8 cellular contexts compared by ENCODE assay signal in genomic region chr2:64750817-64751285, GRCh38.
A peak's percentile ranks its signal among the peaks of the same experiment; 100 is the strongest.
DNase-seq lines count a peak whose midpoint lies in the region; ATAC-seq lines count a peak whose summit lies in the region.

No MANE protein-coding gene starts in this region.

- H3K9me3 ChIP-seq in BLaER1 treated with 17β-estradiol and CSF1 and Interleukin-3, amounts not matched to agents 10 nM and 100 nM (replicated peaks in 1 of 11): peaks cover 1 to 7% (median 2%) of the 10 kb centered on the region in 11 experiments

- H3K27me3 ChIP-seq in BLaER1 treated with 17β-estradiol and CSF1 and Interleukin-3, amounts not matched to agents 10 nM and 100 nM: peaks cover 0 to 37% (median 27%) of the 10 kb centered on the region in 11 experiments; a peak in 20 of 22 replicates
- H3K27me3 ChIP-seq in mesendoderm (ENCODE audit: insufficient read depth, low read length, poor library complexity): no peaks in the 10 kb centered on the region

- intact Hi-C loops in activated CD4-positive, alpha-beta memory T cell treated with anti-CD3 and anti-CD28 coated beads for 36 hours (cut with micrococcal nuclease): loop anchor here (1.0 to 5.0 kb wide), 12 partner anchors 16 to 379 kb away; partner anchors contain the start of genes AFTPH, CEP68, RAB1A and SERTAD2

- no peak overlapping the region for H2AK5ac ChIP-seq in mesendoderm (ENCODE audit: low read length)

- H2BK120ac ChIP-seq in mesendoderm (ENCODE audit: low read depth, low read length): no peak overlapping the region

- no CpG with 5 or more reads among the region's 43 CpGs for WGBS in mesendoderm (ENCODE audit: extremely low coverage, insufficient coverage, low lambda C conversion rate)

- H3K27me3 Mint-ChIP-seq in activated CD4-positive, alpha-beta memory T cell treated with anti-CD3 and anti-CD28 coated beads for 36 hours: no peaks in the 10 kb centered on the region

- peak overlapping the region; percentile 33 for H3K18ac ChIP-seq in mesendoderm (ENCODE audit: low read length)

- H3K4me3 ChIP-seq in BLaER1 treated with 17β-estradiol and CSF1 and Interleukin-3, amounts not matched to agents 10 nM and 100 nM: peak overlapping the region; percentile 72 to 85 (median 81)
- H3K4me3 ChIP-seq in mesendoderm (ENCODE audit: low read length): peak overlapping the region; percentile 88

- peak overlapping the region; percentile 95 for H3K4me3 Mint-ChIP-seq in activated CD4-positive, alpha-beta memory T cell treated with anti-CD3 and anti-CD28 coated beads for 36 hours

- no peak overlapping the region for H3K23ac ChIP-seq in mesendoderm (ENCODE audit: low read length)

- POLR2A ChIA-PET in activated CD4-positive, alpha-beta memory T cell treated with anti-CD3 and anti-CD28 coated beads for 36 hours (lab: Charles Lee): interaction anchor here (0.6 to 4.7 kb wide), 14 partner anchors 9 to 227 kb away, joined by 3 to 42 read pairs (median 4); partner anchors contain the start of genes AFTPH and SERTAD2

- peak overlapping the region; percentile 70 for H2BK5ac ChIP-seq in mesendoderm (ENCODE audit: low read length)

- H4K5ac ChIP-seq in mesendoderm (ENCODE audit: low read length): no peak overlapping the region

- CTCF ChIA-PET in activated CD4-positive, alpha-beta memory T cell treated with anti-CD3 and anti-CD28 coated beads for 36 hours (lab: Charles Lee): interaction anchor here (0.7 to 2.8 kb wide), 16 partner anchors 10 to 306 kb away, joined by 3 to 30 read pairs (median 4); partner anchors contain the start of gene SERTAD2

- peak overlapping the region; percentile 80 to 97 (median 86) for H3K4me2 ChIP-seq in BLaER1 treated with 17β-estradiol and CSF1 and Interleukin-3, amounts not matched to agents 10 nM and 100 nM
- peak overlapping the region; percentile 32 for H3K4me2 ChIP-seq in mesendoderm (ENCODE audit: low read length)

- no peaks in the 10 kb centered on the region for H3K79me2 ChIP-seq in mesendoderm (ENCODE audit: control insufficient read depth, insufficient read depth, low read length)

- H3K4me1 ChIP-seq in BLaER1 treated with 17β-estradiol and CSF1 and Interleukin-3, amounts not matched to agents 10 nM and 100 nM: peaks cover 11 to 27% (median 14%) of the 10 kb centered on the region in 10 experiments
- H3K4me1 ChIP-seq in mesendoderm (ENCODE audit: control insufficient read depth, low read depth, low read length): no peaks in the 10 kb centered on the region

- H3K36me3 ChIP-seq in BLaER1 treated with 17β-estradiol and CSF1 and Interleukin-3, amounts not matched to agents 10 nM and 100 nM: no peaks in the 10 kb centered on the region
- no peaks in the 10 kb centered on the region for H3K36me3 ChIP-seq in mesendoderm (ENCODE audit: control insufficient read depth, insufficient read depth, low read length)

- no peak overlapping the region for H4K8ac ChIP-seq in mesendoderm (ENCODE audit: low read depth, low read length)

- peaks cover 22% of the 10 kb centered on the region for H3K4me1 Mint-ChIP-seq in activated CD4-positive, alpha-beta memory T cell treated with anti-CD3 and anti-CD28 coated beads for 36 hours (ENCODE audit: low read depth)

- H3K79me1 ChIP-seq in mesendoderm (ENCODE audit: low read length): no peaks in the 10 kb centered on the region

- H3K27ac ChIP-seq in BLaER1 treated with 17β-estradiol and CSF1 and Interleukin-3, amounts not matched to agents 10 nM and 100 nM: peak overlapping the region; percentile 51 to 82 (median 69); a peak in 21 of 22 replicates
- peak overlapping the region; percentile 95 for H3K27ac ChIP-seq in mesendoderm (ENCODE audit: low read depth, low read length)

- DNase-seq in NCI-H774 (lab: John Stamatoyannopoulos, UW) (peak; percentile 100), ecto neural progenitor cell (ENCODE audit: low spot score) (peak; percentile 99), mesendoderm (peak; percentile 100)
- DNase-seq in activated CD4-positive, alpha-beta memory T cell treated with anti-CD3 and anti-CD28 coated beads for 36 hours: peak; percentile 99
- DNase-seq in stimulated activated CD8-positive, alpha-beta memory T cell treated with anti-CD3 and anti-CD28 coated beads, Interleukin-15, amount 100 ng/mL, for 1 hour (ENCODE audit: low read depth): peak; percentile 92

- H3K56ac ChIP-seq in mesendoderm (ENCODE audit: low read length): peak overlapping the region; percentile 97

- H3K9ac ChIP-seq in BLaER1 treated with 17β-estradiol and CSF1 and Interleukin-3, amounts not matched to agents 10 nM and 100 nM: peak overlapping the region; percentile 69 to 90 (median 81)
- H3K9ac ChIP-seq in mesendoderm (ENCODE audit: low read length): peak overlapping the region; percentile 93

- H4K20me1 ChIP-seq in BLaER1 treated with 17β-estradiol and CSF1 and Interleukin-3, amounts not matched to agents 10 nM and 100 nM: no peaks in the 10 kb centered on the region

- peak; percentile 87 for ATAC-seq in GM19395 (IDR thresholded peaks at IDR 0.05; ENCODE audit: unreplicated experiment)
- peak; percentile 68 for ATAC-seq in HG03558 (IDR thresholded peaks at IDR 0.05; ENCODE audit: extremely low read depth, unreplicated experiment)

- H3K4ac ChIP-seq in mesendoderm (ENCODE audit: low read depth, low read length): no peak overlapping the region

- H3K27ac Mint-ChIP-seq in activated CD4-positive, alpha-beta memory T cell treated with anti-CD3 and anti-CD28 coated beads for 36 hours: peak overlapping the region; percentile 89

- H2BK15ac ChIP-seq in mesendoderm (replicated peaks; ENCODE audit: low read depth): no peak overlapping the region

- H3K9me3 Mint-ChIP-seq in activated CD4-positive, alpha-beta memory T cell treated with anti-CD3 and anti-CD28 coated beads for 36 hours: no peaks in the 10 kb centered on the region

- no peaks in the 10 kb centered on the region for H3K36me3 Mint-ChIP-seq in activated CD4-positive, alpha-beta memory T cell treated with anti-CD3 and anti-CD28 coated beads for 36 hours

Comparison
In these comparisons a context has a peak if more than half of its experiments do, and no peak if none do; other contexts are left out.
1. Peak in every context shown above with its lines: DNase-seq, ATAC-seq, H3K4me3 ChIP-seq and H3K27ac ChIP-seq.